ENCODE assay signal across 8 cellular contexts in the genomic region with DNA sequence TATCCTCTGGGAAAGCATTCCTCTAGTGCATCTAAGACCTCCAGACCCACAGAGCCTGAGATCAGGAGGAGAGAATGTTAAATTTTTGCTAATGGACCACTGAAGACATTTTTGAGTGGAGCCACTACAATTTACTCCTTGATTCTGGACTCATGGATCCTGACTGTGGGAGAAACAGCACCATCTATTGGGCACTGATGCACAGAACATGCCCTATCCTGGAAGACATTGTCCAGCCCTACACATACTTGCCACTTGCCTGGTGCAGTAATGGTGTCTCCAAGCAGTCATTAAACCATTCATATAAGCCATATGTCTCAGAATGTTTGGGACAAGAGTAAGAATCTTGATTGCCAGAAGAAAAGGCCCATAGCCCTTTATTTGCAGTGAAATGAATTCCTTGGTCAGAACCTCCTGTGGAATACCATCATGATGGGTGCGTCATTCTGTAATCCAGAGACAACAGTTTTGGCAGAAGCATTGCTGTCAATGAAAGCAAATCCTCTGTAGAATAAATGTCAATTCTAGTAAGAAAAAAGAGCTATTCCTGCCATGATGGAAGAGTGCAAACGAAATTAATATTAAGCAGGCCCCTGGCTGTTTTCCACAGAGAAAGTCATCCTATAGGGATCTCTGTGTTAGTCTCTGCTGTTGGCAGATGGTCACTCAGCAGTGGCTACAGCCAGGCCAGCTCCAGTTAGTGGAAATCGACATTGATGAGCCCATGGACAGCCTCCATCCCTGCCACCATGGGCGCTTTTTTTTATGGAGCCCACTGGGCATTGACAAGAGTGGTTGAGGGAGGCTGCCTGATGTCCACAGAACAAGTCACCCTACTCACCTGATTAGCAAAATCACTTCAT. TPM values are rescaled to one million over a fixed set of nuclear protein-coding genes. Genes with fewer than 3 reads are reported as not detected.
A peak's percentile ranks its signal among the peaks of the same experiment; 100 is the strongest.
DNase-seq lines count a peak whose midpoint lies in the region; ATAC-seq and TF ChIP-seq lines count a peak whose summit lies in the region.

No MANE protein-coding gene starts in this region.

- H3K4me1 ChIP-seq in body of pancreas: peaks cover 18% of the 10 kb centered on the region
- peaks cover 0 to 16% (median 3%) of the 10 kb centered on the region in 4 donors for H3K4me1 ChIP-seq in stomach

- H3K36me3 ChIP-seq in body of pancreas (replicated peaks in 1 of 2; ENCODE audit: insufficient read depth in 1 of 2, low read depth in 2 of 2): no peaks in the 10 kb centered on the region
- no peaks in the 10 kb centered on the region for H3K36me3 ChIP-seq in stomach

- 59 to 63% methylated on average over 4 of the region's 4 CpGs for WGBS in body of pancreas, 2 donors
- WGBS in stomach, 5 donors: 71 to 77% (median 75%) methylated on average over 4 of the region's 4 CpGs

- H3K4me3 ChIP-seq in body of pancreas: no peak overlapping the region
- no peak overlapping the region for H3K4me3 ChIP-seq in stomach

- intact Hi-C loops in body of pancreas (cut with DNase I) (no loop called here), stomach (cut with DNase I; ENCODE audit: low total_unique reads) (no loop called here)

- peak; percentile 88 for TF ChIP-seq CTCF in GM12872 (IDR thresholded peaks at IDR 0.05; ENCODE audit: insufficient read depth, low read depth, low read length)
- TF ChIP-seq CTCF in body of pancreas (IDR thresholded peaks at IDR 0.05): peak; percentile 58 to 70 (median 63)
- TF ChIP-seq CTCF in stomach (IDR thresholded peaks at IDR 0.05): peak in 4 of 7 experiments; percentile 35 to 59 (median 54)

- TF ChIP-seq EP300 in stomach (IDR thresholded peaks at IDR 0.05): no peak

- TF ChIP-seq POLR2A in body of pancreas (IDR thresholded peaks at IDR 0.05) (no peak), stomach (IDR thresholded peaks at IDR 0.05) (no peak)

- H3K9me3 ChIP-seq in body of pancreas (no peaks in the 10 kb centered on the region), stomach (no peaks in the 10 kb centered on the region)

- H3K27me3 ChIP-seq in body of pancreas (no peaks in the 10 kb centered on the region), stomach (no peaks in the 10 kb centered on the region)

- ATAC-seq in body of pancreas: peak; percentile 78
- ATAC-seq in HG03439 (IDR thresholded peaks at IDR 0.05; ENCODE audit: unreplicated experiment): no peak
- no peak for ATAC-seq in HG02840 (IDR thresholded peaks at IDR 0.05; ENCODE audit: low FRiP score, unreplicated experiment)

- DNase-seq in Ammon's horn (ENCODE audit: low spot score): peak; percentile 74
- peak; percentile 41 for DNase-seq in NCI-H460 (ENCODE audit: extremely low read depth, low read depth)
- peak; percentile 51 to 63 (median 61) for DNase-seq in body of pancreas
- DNase-seq in inferior parietal cortex (ENCODE audit: extremely low spot score): peak; percentile 83
- peak; percentile 34 for DNase-seq in stomach

- no peak overlapping the region for H3K27ac ChIP-seq in body of pancreas
- H3K27ac ChIP-seq in stomach: no peak overlapping the region

RNA-seq across cellular contexts. Expression of a gene that starts 43.5 kb away (rescaled TPM):
- total RNA-seq in NCI-H460 (2014; rRNA removed; shearing (Covaris generic)): not detected in 2 replicates
- not detected in 2 replicates for polyA plus RNA-seq in NCI-H460 (2014; cell fraction: nucleus; rRNA removed)
- total RNA-seq in body of pancreas: not detected
- not detected for total RNA-seq in stomach
- not detected for polyA plus RNA-seq in stomach
